8 cellular contexts compared by ENCODE assay signal in the genomic region with DNA sequence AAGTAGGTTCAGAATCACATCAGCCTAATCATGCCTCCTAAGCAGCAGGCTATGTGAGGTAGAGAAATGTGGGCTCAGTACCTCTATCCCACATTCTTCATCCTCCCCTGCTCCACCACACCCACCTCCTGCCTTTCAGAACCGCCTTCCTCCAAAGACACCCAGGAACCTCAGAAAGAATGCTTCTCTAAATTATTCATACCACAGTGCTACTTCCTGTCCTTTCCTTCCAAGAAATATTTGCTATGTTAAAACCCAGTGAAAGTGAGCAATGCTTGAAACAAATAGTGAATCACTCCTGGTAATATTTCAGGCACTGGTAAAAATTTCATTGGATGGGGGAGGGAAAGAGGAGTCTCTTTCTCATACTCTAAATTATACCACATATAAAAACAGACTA. TPM values are rescaled to one million over a fixed set of nuclear protein-coding genes. Genes with fewer than 3 reads are reported as not detected.
DNase-seq lines count a peak whose midpoint lies in the region; ATAC-seq, FAIRE-seq and TF ChIP-seq lines count a peak whose summit lies in the region.

No MANE protein-coding gene starts in this region.

- TF ChIP-seq CTCF in lower lobe of right lung (IDR thresholded peaks at IDR 0.05) (no peak), MM.1S (IDR thresholded peaks at IDR 0.05; ENCODE audit: low read length) (no peak)

- H3K9me2 ChIP-seq in MM.1S (replicated peaks; ENCODE audit: insufficient read depth, low read length), result no peaks in the 10 kb centered on the region

- peaks cover 32% of the 10 kb centered on the region for H3K4me1 ChIP-seq in lower lobe of right lung
- H3K4me1 ChIP-seq in MM.1S (ENCODE audit: low read length), result peaks cover 13% of the 10 kb centered on the region

- intact Hi-C loops in lower lobe of right lung (cut with DNase I), result no loop called here

- no peak for FAIRE-seq in frontal cortex (lab: Jason Lieb, UNC)

- no peak overlapping the region for H3K27ac ChIP-seq in lower lobe of right lung
- H3K27ac ChIP-seq in MM.1S (ENCODE audit: low read length), result no peak overlapping the region

- H3K27me3 ChIP-seq in lower lobe of right lung (ENCODE audit: low read depth) (no peaks in the 10 kb centered on the region), MM.1S (replicated peaks; ENCODE audit: insufficient read depth, low read length) (no peaks in the 10 kb centered on the region)

- H3K36me3 ChIP-seq in lower lobe of right lung (no peaks in the 10 kb centered on the region), MM.1S (replicated peaks; ENCODE audit: insufficient read depth, low read length) (no peaks in the 10 kb centered on the region)

- in situ Hi-C loops in ACHN (cut with HindIII; ENCODE audit: low pct_ligation_motif_present, low pct_unique_long_range_greater_than_20kb, low sequenced_read_pairs), result no loop called here

- no peak overlapping the region for H3K4me2 ChIP-seq in MM.1S (ENCODE audit: low read depth, low read length)

- H3K9me3 ChIP-seq in lower lobe of right lung (no peaks in the 10 kb centered on the region), MM.1S (replicated peaks; ENCODE audit: insufficient read depth, low read length) (no peaks in the 10 kb centered on the region)

- no peak overlapping the region for H3K9ac ChIP-seq in MM.1S (ENCODE audit: low read length)

- no peak overlapping the region for H2AFZ ChIP-seq in MM.1S (ENCODE audit: low read length)

- peak; percentile 94 for DNase-seq in ACHN
- DNase-seq in HT1080 (ENCODE audit: low read depth), result peak; percentile 97
- peak; percentile 9 for DNase-seq in activated naive CD8-positive, alpha-beta T cell treated with anti-CD3 and anti-CD28 coated beads, Interleukin-2, amount 50 U/mL, for 16 hours (ENCODE audit: low read depth, low spot score)
- no peak for DNase-seq in lower lobe of right lung
- DNase-seq in frontal cortex (ENCODE audit: low spot score in 2 of 2), result no peak
- no peak for DNase-seq in MM.1S

- no peaks in the 10 kb centered on the region for H4K20me1 ChIP-seq in MM.1S (ENCODE audit: insufficient read depth, low read length)

- no peaks in the 10 kb centered on the region for H3K79me2 ChIP-seq in MM.1S (ENCODE audit: low read length)

- no peak overlapping the region for H3K4me3 ChIP-seq in lower lobe of right lung
- H3K4me3 ChIP-seq in MM.1S (ENCODE audit: low read length), result no peak overlapping the region

- no peaks in the 10 kb centered on the region for H3F3A ChIP-seq in MM.1S (ENCODE audit: insufficient read depth, low read length)

- ATAC-seq in lower lobe of right lung (peak; percentile 67 to 70), HG02970 (IDR thresholded peaks at IDR 0.05; ENCODE audit: low FRiP score, unreplicated experiment) (no peak), GM19023 (IDR thresholded peaks at IDR 0.05; ENCODE audit: unreplicated experiment) (no peak)

RNA-seq across cellular contexts. Expression of gene CREB1, which starts 24.0 kb away (rescaled TPM):
- total RNA-seq in HT1080 (2014; rRNA removed; shearing (Covaris generic)), result 31.1 and 47.7 TPM in 2 replicates
- 29.6 and 41.5 TPM in 2 replicates for polyA plus RNA-seq in HT1080 (2015; cell fraction: cytosol; rRNA removed)
- 48.7 and 58.6 TPM in 2 replicates for polyA plus RNA-seq in HT1080 (2015; cell fraction: nucleus; rRNA removed)
- 71.3 TPM for total RNA-seq in lower lobe of right lung
- 109 TPM for total RNA-seq in frontal cortex

Comparison
In these comparisons a context has a peak if more than half of its experiments do, and no peak if none do; other contexts are left out.
1. DNase-seq: peak in ACHN (single experiment), HT1080 (single experiment) and activated naive CD8-positive, alpha-beta T cell treated with anti-CD3 and anti-CD28 coated beads, Interleukin-2, amount 50 U/mL, for 16 hours (single experiment); none in lower lobe of right lung (single experiment), frontal cortex (0 of 2) and MM.1S (single experiment).
2. ATAC-seq: peak in lower lobe of right lung (2 of 2); none in HG02970 (single experiment) and GM19023 (single experiment).